7 cellular contexts compared by ENCODE assay signal in genomic region chr6:158230967-158231550, GRCh38.
DNase-seq lines count a peak whose midpoint lies in the region; ATAC-seq lines count a peak whose summit lies in the region.

No MANE protein-coding gene starts in this region.

- H3K27ac ChIP-seq in HUES48 (ENCODE audit: low read depth, low read length): peak overlapping the region; percentile 80

- no peaks in the 10 kb centered on the region for H3K9me3 ChIP-seq in HUES48 (ENCODE audit: control insufficient read depth, insufficient read depth, low read length)
- H3K9me3 ChIP-seq in iPS-18c (ENCODE audit: control insufficient read depth, insufficient read depth, low read length): no peaks in the 10 kb centered on the region

- peak overlapping the region; percentile 78 for H3K27ac Mint-ChIP-seq in activated T-helper 17 cell treated with anti-CD3 and anti-CD28 coated beads, Interleukin-2, amount 50 U/mL, for 72 hours
- H3K27ac Mint-ChIP-seq in stimulated activated naive CD8-positive, alpha-beta T cell treated with anti-CD3 and anti-CD28 coated beads, Interleukin-15, amount 100 ng/mL, for 72 hours: peak overlapping the region; percentile 96 to 97

- H3K4me3 ChIP-seq in HUES48 (ENCODE audit: low read depth, low read length): peak overlapping the region; percentile 68
- peak overlapping the region; percentile 25 for H3K4me3 ChIP-seq in iPS-18c (ENCODE audit: insufficient read depth, low read depth, low read length)

- H3K36me3 Mint-ChIP-seq in activated T-helper 17 cell treated with anti-CD3 and anti-CD28 coated beads, Interleukin-2, amount 50 U/mL, for 72 hours (ENCODE audit: low read depth): no peaks in the 10 kb centered on the region

- no peak overlapping the region; the same call in 1 of the 2 replicates for H3K9ac ChIP-seq in HUES48 (ENCODE audit: low read depth, low read length)

- no peak for DNase-seq in stimulated activated naive CD8-positive, alpha-beta T cell treated with anti-CD3 and anti-CD28 coated beads, Interleukin-15, amount 100 ng/mL, for 72 hours
- no peak for DNase-seq in effector CD8-positive, alpha-beta T cell (lab: John Stamatoyannopoulos, UW)
- DNase-seq in SW 1271 (lab: John Stamatoyannopoulos, UW): no peak

- ATAC-seq in activated T-helper 17 cell treated with anti-CD3 and anti-CD28 coated beads, Interleukin-2, amount 50 U/mL, for 72 hours (replicated peaks): no peak
- ATAC-seq in stimulated activated naive CD8-positive, alpha-beta T cell treated with anti-CD3 and anti-CD28 coated beads, Interleukin-15, amount 100 ng/mL, for 72 hours: no peak
- no peak for ATAC-seq in GM18907 (IDR thresholded peaks at IDR 0.05; ENCODE audit: unreplicated experiment)

- no peaks in the 10 kb centered on the region for H3K9me3 Mint-ChIP-seq in activated T-helper 17 cell treated with anti-CD3 and anti-CD28 coated beads, Interleukin-2, amount 50 U/mL, for 72 hours
- H3K9me3 Mint-ChIP-seq in stimulated activated naive CD8-positive, alpha-beta T cell treated with anti-CD3 and anti-CD28 coated beads, Interleukin-15, amount 100 ng/mL, for 72 hours: no peaks in the 10 kb centered on the region

- H3K4me3 Mint-ChIP-seq in activated T-helper 17 cell treated with anti-CD3 and anti-CD28 coated beads, Interleukin-2, amount 50 U/mL, for 72 hours: peak overlapping the region; percentile 80
- peak overlapping the region; percentile 90 to 97 for H3K4me3 Mint-ChIP-seq in stimulated activated naive CD8-positive, alpha-beta T cell treated with anti-CD3 and anti-CD28 coated beads, Interleukin-15, amount 100 ng/mL, for 72 hours

- peaks cover 7% of the 10 kb centered on the region for H3K4me1 ChIP-seq in HUES48 (ENCODE audit: control insufficient read depth, insufficient read depth, low read length)

- H3K4me1 Mint-ChIP-seq in activated T-helper 17 cell treated with anti-CD3 and anti-CD28 coated beads, Interleukin-2, amount 50 U/mL, for 72 hours: peaks cover 21% of the 10 kb centered on the region
- peaks cover 27% of the 10 kb centered on the region for H3K4me1 Mint-ChIP-seq in stimulated activated naive CD8-positive, alpha-beta T cell treated with anti-CD3 and anti-CD28 coated beads, Interleukin-15, amount 100 ng/mL, for 72 hours

- peaks cover 11% of the 10 kb centered on the region for H3K27me3 ChIP-seq in HUES48 (ENCODE audit: control insufficient read depth, insufficient read depth, low read length)

- no peaks in the 10 kb centered on the region for H3K27me3 Mint-ChIP-seq in activated T-helper 17 cell treated with anti-CD3 and anti-CD28 coated beads, Interleukin-2, amount 50 U/mL, for 72 hours
- no peaks in the 10 kb centered on the region for H3K27me3 Mint-ChIP-seq in stimulated activated naive CD8-positive, alpha-beta T cell treated with anti-CD3 and anti-CD28 coated beads, Interleukin-15, amount 100 ng/mL, for 72 hours

- H3K36me3 ChIP-seq in HUES48 (ENCODE audit: control insufficient read depth, insufficient read depth, low read length): no peaks in the 10 kb centered on the region
